ENCODE assay signal across 8 cellular contexts in genomic region chr14:49770212-49770817, GRCh38. TPM values are rescaled to one million over a fixed set of nuclear protein-coding genes. Genes with fewer than 3 reads are reported as not detected.
A peak's percentile ranks its signal among the peaks of the same experiment; 100 is the strongest.
DNase-seq lines count a peak whose midpoint lies in the region; ATAC-seq and TF ChIP-seq lines count a peak whose summit lies in the region.

No MANE protein-coding gene starts in this region.

- H3K27ac ChIP-seq in tibial artery = peak overlapping the region in 1 of 2 donors; percentile 24

- no peak for DNase-seq in activated T-cell treated with anti-CD3 and anti-CD28 coated beads, Interleukin-2, amount 50 U/mL, for 72 hours
- no peak for DNase-seq in activated T-cell treated with anti-CD3 and anti-CD28 coated beads, Interleukin-2, amount 50 U/mL, for 48 hours
- no peak for DNase-seq in activated CD8-positive, alpha-beta T cell treated with anti-CD3 and anti-CD28 coated beads, Interleukin-2, amount 10 ng/mL, durations not matched to agents 7 days and 5 days
- DNase-seq in kidney epithelial cell (ENCODE audit: low read depth) (peak; percentile 37), tibial artery (no peak), AG20443 (ENCODE audit: low spot score) (no peak), head of caudate nucleus (no peak), germinal center (ENCODE audit: low spot score) (no peak)

- H3K9me3 Mint-ChIP-seq in activated T-cell treated with anti-CD3 and anti-CD28 coated beads, Interleukin-2, amount 50 U/mL, for 72 hours = no peaks in the 10 kb centered on the region
- no peaks in the 10 kb centered on the region for H3K9me3 Mint-ChIP-seq in activated CD8-positive, alpha-beta T cell treated with anti-CD3 and anti-CD28 coated beads, Interleukin-2, amount 10 ng/mL, durations not matched to agents 7 days and 5 days (ENCODE audit: insufficient read depth)

- H3K4me1 ChIP-seq in tibial artery = peaks cover 0 to 29% (median 23%) of the 10 kb centered on the region in 4 donors

- H3K4me3 ChIP-seq in kidney epithelial cell (ENCODE audit: low read depth, low read length) = peak overlapping the region; percentile 4
- peak overlapping the region; percentile 88 to 96 for H3K4me3 ChIP-seq in tibial artery

- H3K4me1 Mint-ChIP-seq in activated T-cell treated with anti-CD3 and anti-CD28 coated beads, Interleukin-2, amount 50 U/mL, for 72 hours (ENCODE audit: low read depth) = peaks cover 27% of the 10 kb centered on the region
- H3K4me1 Mint-ChIP-seq in activated CD8-positive, alpha-beta T cell treated with anti-CD3 and anti-CD28 coated beads, Interleukin-2, amount 10 ng/mL, durations not matched to agents 7 days and 5 days (ENCODE audit: low read depth) = peaks cover 34% of the 10 kb centered on the region

- no peaks in the 10 kb centered on the region for H3K9me3 ChIP-seq in tibial artery

- no peaks in the 10 kb centered on the region for H3K27me3 ChIP-seq in kidney epithelial cell (ENCODE audit: control insufficient read depth, insufficient read depth, low read length)
- no peaks in the 10 kb centered on the region for H3K27me3 ChIP-seq in tibial artery

- peak overlapping the region; percentile 39 to 84 for H3K4me3 Mint-ChIP-seq in activated T-cell treated with anti-CD3 and anti-CD28 coated beads, Interleukin-2, amount 50 U/mL, for 72 hours
- peak overlapping the region; percentile 22 for H3K4me3 Mint-ChIP-seq in activated CD8-positive, alpha-beta T cell treated with anti-CD3 and anti-CD28 coated beads, Interleukin-2, amount 10 ng/mL, durations not matched to agents 7 days and 5 days

- POLR2A ChIA-PET in activated CD8-positive, alpha-beta T cell treated with anti-CD3 and anti-CD28 coated beads, Interleukin-2, amount 10 ng/mL, durations not matched to agents 7 days and 5 days (lab: Charles Lee) = interaction anchor here (0.7 to 2.5 kb wide), 2 partner anchors 82 to 184 kb away, joined by 5 to 10 read pairs; partner anchors contain the start of genes NEMF and RPS29

- H3K27ac Mint-ChIP-seq in activated T-cell treated with anti-CD3 and anti-CD28 coated beads, Interleukin-2, amount 50 U/mL, for 72 hours = peak overlapping the region; percentile 94
- H3K27ac Mint-ChIP-seq in activated CD8-positive, alpha-beta T cell treated with anti-CD3 and anti-CD28 coated beads, Interleukin-2, amount 10 ng/mL, durations not matched to agents 7 days and 5 days = peak overlapping the region; percentile 39

- no peaks in the 10 kb centered on the region for H3K36me3 ChIP-seq in kidney epithelial cell (ENCODE audit: control insufficient read depth, insufficient read depth, low read length)
- H3K36me3 ChIP-seq in tibial artery = peaks cover 20 to 35% (median 27%) of the 10 kb centered on the region in 3 donors

- CTCF ChIA-PET in activated CD8-positive, alpha-beta T cell treated with anti-CD3 and anti-CD28 coated beads, Interleukin-2, amount 10 ng/mL, durations not matched to agents 7 days and 5 days (lab: Charles Lee) = interaction anchor here (0.6 to 7.2 kb wide), 5 partner anchors 92 to 550 kb away, joined by 3 to 48 read pairs (median 3); partner anchors contain the start of genes DNAAF2, MGAT2 and RPL36AL

- no peak for ATAC-seq in activated T-cell treated with anti-CD3 and anti-CD28 coated beads, Interleukin-2, amount 50 U/mL, for 72 hours (replicated peaks in 1 of 2)
- no peak for ATAC-seq in activated CD8-positive, alpha-beta T cell treated with anti-CD3 and anti-CD28 coated beads, Interleukin-2, amount 10 ng/mL, durations not matched to agents 7 days and 5 days

- no peaks in the 10 kb centered on the region for H3K27me3 Mint-ChIP-seq in activated T-cell treated with anti-CD3 and anti-CD28 coated beads, Interleukin-2, amount 50 U/mL, for 72 hours (ENCODE audit: low read depth)
- no peaks in the 10 kb centered on the region for H3K27me3 Mint-ChIP-seq in activated CD8-positive, alpha-beta T cell treated with anti-CD3 and anti-CD28 coated beads, Interleukin-2, amount 10 ng/mL, durations not matched to agents 7 days and 5 days (ENCODE audit: low read depth)

- no peak for TF ChIP-seq CTCF in kidney epithelial cell (IDR thresholded peaks at IDR 0.05; ENCODE audit: insufficient read depth, low read length, poor library complexity, severe bottlenecking)
- no peak for TF ChIP-seq CTCF in tibial artery (IDR thresholded peaks at IDR 0.05)

- H3K36me3 Mint-ChIP-seq in activated T-cell treated with anti-CD3 and anti-CD28 coated beads, Interleukin-2, amount 50 U/mL, for 72 hours (ENCODE audit: insufficient read depth in 2 of 2) = peaks cover 2 to 5% of the 10 kb centered on the region in 2 donors
- peaks cover 16% of the 10 kb centered on the region for H3K36me3 Mint-ChIP-seq in activated CD8-positive, alpha-beta T cell treated with anti-CD3 and anti-CD28 coated beads, Interleukin-2, amount 10 ng/mL, durations not matched to agents 7 days and 5 days (ENCODE audit: low read depth)

- intact Hi-C loops in tibial artery (cut with DNase I; ENCODE audit: low total_unique reads) (loop anchor here (10.0 kb wide), 1 partner anchor 64 kb away; no protein-coding TSS in a partner anchor), head of caudate nucleus (cut with DNase I) (no loop called here)

RNA-seq across cellular contexts. Expression of gene KLHDC2, which starts 2.4 kb away (rescaled TPM):
- 10 to 100 TPM; 43.1 to 48.7 TPM for total RNA-seq in activated T-cell treated with anti-CD3 and anti-CD28 coated beads, Interleukin-2, amount 50 U/mL, for 72 hours
- 10 to 100 TPM; 24.9 to 25.5 TPM for total RNA-seq in activated CD8-positive, alpha-beta T cell treated with anti-CD3 and anti-CD28 coated beads, Interleukin-2, amount 10 ng/mL, durations not matched to agents 7 days and 5 days
- total RNA-seq in kidney epithelial cell = 30.8 and 32.6 TPM in 2 replicates
